ENCODE assay signal across 26 cellular contexts in genomic region chr4:100268807-100269206, GRCh38.
"Had no signal": no experiment of that assay in that cellular context is flagged by ENCODE, and none has a peak within 500 bp of the region (broad histone marks: within the 10 kb centered on the region; RNA-seq: fewer than 3 reads in every experiment).

No MANE protein-coding gene starts in this region.

- DNase-seq: activated CD4-positive, alpha-beta memory T cell treated with anti-CD3 and anti-CD28 coated beads for 36 hours; activated CD4-positive, alpha-beta T cell treated with anti-CD3 and anti-CD28 coated beads, Interleukin-2, amount 10 ng/mL, durations not matched to agents 24 days and 14 days; activated CD4-positive, CD25-positive, alpha-beta regulatory T cell treated with anti-CD3 and anti-CD28 coated beads, Interleukin-2, amount 50 U/mL, for 72 hours; activated CD8-positive, alpha-beta memory T cell treated with anti-CD3 and anti-CD28 coated beads, Interleukin-2, amount 50 U/mL, for 4 hours; activated gamma-delta T cell; activated naive CD4-positive, alpha-beta T cell treated with anti-CD3 and anti-CD28 coated beads, Interleukin-2, amount 10 ng/mL, durations not matched to agents 7 days and 5 days; activated naive CD8-positive, alpha-beta T cell treated with anti-CD3 and anti-CD28 coated beads, Interleukin-2, amount 10 ng/mL, durations not matched to agents 7 days and 5 days; activated T-cell treated with anti-CD3 and anti-CD28 coated beads, Interleukin-2, amount 50 U/mL, for 24 hours; cerebellar nuclear complex; colonic mucosa; effector CD8-positive, alpha-beta T cell; erythroblast; gastrocnemius medialis; glutamatergic neuron; islet precursor cell; left ventricle myocardium inferior; mesendoderm; natural killer cell; occipital lobe; psoas muscle; stimulated activated CD4-positive, alpha-beta T cell treated with anti-CD3 and anti-CD28 coated beads, Interleukin-1b, Interleukin-23, amount 100 ng/mL, for 48 hours; stimulated activated CD4-positive, alpha-beta T cell treated with anti-CD3 and anti-CD28 coated beads, Interleukin-4, amount 100 ng/mL, for 4 hours; stimulated activated CD8-positive, alpha-beta memory T cell treated with anti-CD3 and anti-CD28 coated beads, Interleukin-4, amount 100 ng/mL, for 48 hours; stimulated activated naive CD8-positive, alpha-beta T cell treated with anti-CD3 and anti-CD28 coated beads, Interleukin-15, amount 100 ng/mL, for 72 hours; substantia nigra; upper lobe of left lung had no signal
